In the genomic region with DNA sequence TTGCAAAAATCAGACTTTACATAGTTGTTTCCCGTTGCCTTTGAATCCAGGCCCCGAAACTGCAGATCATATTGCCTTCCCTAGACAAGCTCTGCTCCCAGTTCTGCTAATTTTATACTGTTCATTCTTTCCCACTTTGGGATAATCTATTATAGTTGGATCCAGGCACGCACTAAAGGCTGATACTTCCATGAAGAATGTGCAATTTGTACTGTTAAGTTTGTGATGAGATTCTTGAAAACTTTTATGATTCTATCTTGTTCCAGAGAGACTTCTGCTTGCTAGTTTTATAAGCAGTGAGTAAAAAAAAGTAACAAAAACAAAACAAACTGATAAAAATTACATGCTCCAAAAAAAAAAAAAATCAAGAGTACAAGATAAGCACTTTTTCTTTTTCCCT, we compare ENCODE assay signal across 2 cellular contexts.
TF ChIP-seq lines count a peak whose summit lies in the region.

No MANE protein-coding gene starts in this region.

TF ChIP-seq in HepG2, 621 proteins besides CTCF, POLR2A, EP300 and RAD21 (continued from another document):
- TF ChIP-seq, protein P1, sequence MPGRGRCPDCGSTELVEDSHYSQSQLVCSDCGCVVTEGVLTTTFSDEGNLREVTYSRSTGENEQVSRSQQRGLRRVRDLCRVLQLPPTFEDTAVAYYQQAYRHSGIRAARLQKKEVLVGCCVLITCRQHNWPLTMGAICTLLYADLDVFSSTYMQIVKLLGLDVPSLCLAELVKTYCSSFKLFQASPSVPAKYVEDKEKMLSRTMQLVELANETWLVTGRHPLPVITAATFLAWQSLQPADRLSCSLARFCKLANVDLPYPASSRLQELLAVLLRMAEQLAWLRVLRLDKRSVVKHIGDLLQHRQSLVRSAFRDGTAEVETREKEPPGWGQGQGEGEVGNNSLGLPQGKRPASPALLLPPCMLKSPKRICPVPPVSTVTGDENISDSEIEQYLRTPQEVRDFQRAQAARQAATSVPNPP (CRISPR knock-in tag; IDR thresholded peaks at IDR 0.05), result no peak
- TF ChIP-seq, protein P2, sequence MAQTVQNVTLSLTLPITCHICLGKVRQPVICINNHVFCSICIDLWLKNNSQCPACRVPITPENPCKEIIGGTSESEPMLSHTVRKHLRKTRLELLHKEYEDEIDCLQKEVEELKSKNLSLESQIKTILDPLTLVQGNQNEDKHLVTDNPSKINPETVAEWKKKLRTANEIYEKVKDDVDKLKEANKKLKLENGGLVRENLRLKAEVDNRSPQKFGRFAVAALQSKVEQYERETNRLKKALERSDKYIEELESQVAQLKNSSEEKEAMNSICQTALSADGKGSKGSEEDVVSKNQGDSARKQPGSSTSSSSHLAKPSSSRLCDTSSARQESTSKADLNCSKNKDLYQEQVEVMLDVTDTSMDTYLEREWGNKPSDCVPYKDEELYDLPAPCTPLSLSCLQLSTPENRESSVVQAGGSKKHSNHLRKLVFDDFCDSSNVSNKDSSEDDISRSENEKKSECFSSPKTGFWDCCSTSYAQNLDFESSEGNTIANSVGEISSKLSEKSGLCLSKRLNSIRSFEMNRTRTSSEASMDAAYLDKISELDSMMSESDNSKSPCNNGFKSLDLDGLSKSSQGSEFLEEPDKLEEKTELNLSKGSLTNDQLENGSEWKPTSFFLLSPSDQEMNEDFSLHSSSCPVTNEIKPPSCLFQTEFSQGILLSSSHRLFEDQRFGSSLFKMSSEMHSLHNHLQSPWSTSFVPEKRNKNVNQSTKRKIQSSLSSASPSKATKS (CRISPR knock-in tag; IDR thresholded peaks at IDR 0.05), result no peak
- TF ChIP-seq RFX3 (CRISPR knock-in tag; IDR thresholded peaks at IDR 0.05) (no peak), ZNF329 (CRISPR knock-in tag; IDR thresholded peaks at IDR 0.05; ENCODE audit: low read depth) (no peak), ZFP36L1 (CRISPR knock-in tag; IDR thresholded peaks at IDR 0.05) (no peak), ZNF713 (CRISPR knock-in tag; IDR thresholded peaks at IDR 0.05) (no peak)
- TF ChIP-seq, protein P3, sequence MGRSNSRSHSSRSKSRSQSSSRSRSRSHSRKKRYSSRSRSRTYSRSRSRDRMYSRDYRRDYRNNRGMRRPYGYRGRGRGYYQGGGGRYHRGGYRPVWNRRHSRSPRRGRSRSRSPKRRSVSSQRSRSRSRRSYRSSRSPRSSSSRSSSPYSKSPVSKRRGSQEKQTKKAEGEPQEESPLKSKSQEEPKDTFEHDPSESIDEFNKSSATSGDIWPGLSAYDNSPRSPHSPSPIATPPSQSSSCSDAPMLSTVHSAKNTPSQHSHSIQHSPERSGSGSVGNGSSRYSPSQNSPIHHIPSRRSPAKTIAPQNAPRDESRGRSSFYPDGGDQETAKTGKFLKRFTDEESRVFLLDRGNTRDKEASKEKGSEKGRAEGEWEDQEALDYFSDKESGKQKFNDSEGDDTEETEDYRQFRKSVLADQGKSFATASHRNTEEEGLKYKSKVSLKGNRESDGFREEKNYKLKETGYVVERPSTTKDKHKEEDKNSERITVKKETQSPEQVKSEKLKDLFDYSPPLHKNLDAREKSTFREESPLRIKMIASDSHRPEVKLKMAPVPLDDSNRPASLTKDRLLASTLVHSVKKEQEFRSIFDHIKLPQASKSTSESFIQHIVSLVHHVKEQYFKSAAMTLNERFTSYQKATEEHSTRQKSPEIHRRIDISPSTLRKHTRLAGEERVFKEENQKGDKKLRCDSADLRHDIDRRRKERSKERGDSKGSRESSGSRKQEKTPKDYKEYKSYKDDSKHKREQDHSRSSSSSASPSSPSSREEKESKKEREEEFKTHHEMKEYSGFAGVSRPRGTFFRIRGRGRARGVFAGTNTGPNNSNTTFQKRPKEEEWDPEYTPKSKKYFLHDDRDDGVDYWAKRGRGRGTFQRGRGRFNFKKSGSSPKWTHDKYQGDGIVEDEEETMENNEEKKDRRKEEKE (IDR thresholded peaks at IDR 0.05), result no peak

TF ChIP-seq in HEK293T, 16 proteins besides CTCF, POLR2A, EP300 and RAD21 (continued from another document):
- TF ChIP-seq, protein P4, sequence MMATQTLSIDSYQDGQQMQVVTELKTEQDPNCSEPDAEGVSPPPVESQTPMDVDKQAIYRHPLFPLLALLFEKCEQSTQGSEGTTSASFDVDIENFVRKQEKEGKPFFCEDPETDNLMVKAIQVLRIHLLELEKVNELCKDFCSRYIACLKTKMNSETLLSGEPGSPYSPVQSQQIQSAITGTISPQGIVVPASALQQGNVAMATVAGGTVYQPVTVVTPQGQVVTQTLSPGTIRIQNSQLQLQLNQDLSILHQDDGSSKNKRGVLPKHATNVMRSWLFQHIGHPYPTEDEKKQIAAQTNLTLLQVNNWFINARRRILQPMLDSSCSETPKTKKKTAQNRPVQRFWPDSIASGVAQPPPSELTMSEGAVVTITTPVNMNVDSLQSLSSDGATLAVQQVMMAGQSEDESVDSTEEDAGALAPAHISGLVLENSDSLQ (IDR thresholded peaks at IDR 0.05), result no peak
- TF ChIP-seq FOXM1 (IDR thresholded peaks at IDR 0.05; ENCODE audit: borderline replicate concordance), result no peak
